12 cellular contexts compared by ENCODE assay signal in the genomic region with DNA sequence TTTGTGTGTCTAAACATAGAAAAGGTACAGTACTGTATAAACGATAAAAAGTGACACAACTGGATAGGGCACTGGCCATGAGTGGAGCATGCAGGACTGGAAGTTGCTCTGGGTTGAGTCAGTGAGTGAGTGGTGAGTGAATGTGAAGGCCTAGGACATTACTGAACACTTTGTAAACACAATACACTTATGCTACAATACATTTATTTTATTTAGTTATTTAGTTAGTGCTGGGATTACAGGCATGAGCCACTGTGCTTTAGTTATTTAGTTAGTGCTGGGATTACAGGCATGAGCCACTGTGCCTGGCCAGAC. TPM values are rescaled to one million over a fixed set of nuclear protein-coding genes. Genes with fewer than 3 reads are reported as not detected.
A peak's percentile ranks its signal among the peaks of the same experiment; 100 is the strongest.
DNase-seq lines count a peak whose midpoint lies in the region; ATAC-seq and TF ChIP-seq lines count a peak whose summit lies in the region.
"Had no signal": no experiment of that assay in that cellular context is flagged by ENCODE, and none has a peak within 500 bp of the region (broad histone marks: within the 10 kb centered on the region; RNA-seq: fewer than 3 reads in every experiment).

No MANE protein-coding gene starts in this region.

- H3K36me3 Mint-ChIP-seq in activated CD8-positive, alpha-beta T cell treated with anti-CD3 and anti-CD28 coated beads, Interleukin-2, amount 10 ng/mL, durations not matched to agents 7 days and 5 days (ENCODE audit: low read depth) = peaks cover 8% of the 10 kb centered on the region
- peaks cover 7% of the 10 kb centered on the region for H3K36me3 Mint-ChIP-seq in activated CD8-positive, alpha-beta T cell treated with anti-CD3 and anti-CD28 coated beads for 36 hours (ENCODE audit: low read depth)

- H3K4me3 ChIP-seq in adrenal gland (no peak overlapping the region), fibroblast of mammary gland (ENCODE audit: control insufficient read depth, low read depth, low read length) (no peak overlapping the region), smooth muscle cell (no peak overlapping the region), left lung (no peak overlapping the region)
- H3K4me3 ChIP-seq: heart right ventricle, SJCRH30, upper lobe of left lung had no signal

- no peak for ATAC-seq in activated CD8-positive, alpha-beta T cell treated with anti-CD3 and anti-CD28 coated beads, Interleukin-2, amount 10 ng/mL, durations not matched to agents 7 days and 5 days
- no peak for ATAC-seq in activated CD8-positive, alpha-beta T cell treated with anti-CD3 and anti-CD28 coated beads for 36 hours
- ATAC-seq in GM18498 (IDR thresholded peaks at IDR 0.05; ENCODE audit: unreplicated experiment) (no peak), left lung (no peak), GM18502 (IDR thresholded peaks at IDR 0.05; ENCODE audit: poor library complexity, unreplicated experiment) (no peak)

- H3K79me2 ChIP-seq in smooth muscle cell (ENCODE audit: low read depth) = peaks cover 87% of the 10 kb centered on the region

- TF ChIP-seq POLR2A in adrenal gland (IDR thresholded peaks at IDR 0.05) = no peak

- POLR2A ChIA-PET in activated CD8-positive, alpha-beta T cell treated with anti-CD3 and anti-CD28 coated beads, Interleukin-2, amount 10 ng/mL, durations not matched to agents 7 days and 5 days (lab: Charles Lee) = no interaction called here
- POLR2A ChIA-PET in activated CD8-positive, alpha-beta T cell treated with anti-CD3 and anti-CD28 coated beads for 36 hours (lab: Charles Lee) = no interaction called here

- peaks cover 89% of the 10 kb centered on the region for H4K20me1 ChIP-seq in smooth muscle cell (ENCODE audit: low read depth)

- H3K27me3 ChIP-seq in adrenal gland (no peaks in the 10 kb centered on the region), smooth muscle cell (ENCODE audit: low read depth) (no peaks in the 10 kb centered on the region), left lung (no peaks in the 10 kb centered on the region)
- H3K27me3 ChIP-seq: heart right ventricle, SJCRH30, upper lobe of left lung had no signal

- no peak overlapping the region for H2AFZ ChIP-seq in smooth muscle cell (ENCODE audit: low read depth)

- peaks cover 59% of the 10 kb centered on the region for H3K4me1 Mint-ChIP-seq in activated CD8-positive, alpha-beta T cell treated with anti-CD3 and anti-CD28 coated beads, Interleukin-2, amount 10 ng/mL, durations not matched to agents 7 days and 5 days (ENCODE audit: low read depth)
- peaks cover 67% of the 10 kb centered on the region for H3K4me1 Mint-ChIP-seq in activated CD8-positive, alpha-beta T cell treated with anti-CD3 and anti-CD28 coated beads for 36 hours (ENCODE audit: low read depth)

- H3K9me3 Mint-ChIP-seq in activated CD8-positive, alpha-beta T cell treated with anti-CD3 and anti-CD28 coated beads, Interleukin-2, amount 10 ng/mL, durations not matched to agents 7 days and 5 days (ENCODE audit: insufficient read depth) = peaks cover 3% of the 10 kb centered on the region
- H3K9me3 Mint-ChIP-seq in activated CD8-positive, alpha-beta T cell treated with anti-CD3 and anti-CD28 coated beads for 36 hours = peaks cover 2% of the 10 kb centered on the region

- no peaks in the 10 kb centered on the region for H3K27me3 Mint-ChIP-seq in activated CD8-positive, alpha-beta T cell treated with anti-CD3 and anti-CD28 coated beads, Interleukin-2, amount 10 ng/mL, durations not matched to agents 7 days and 5 days (ENCODE audit: low read depth)
- H3K27me3 Mint-ChIP-seq in activated CD8-positive, alpha-beta T cell treated with anti-CD3 and anti-CD28 coated beads for 36 hours = no peaks in the 10 kb centered on the region

- H3K4me2 ChIP-seq in smooth muscle cell = no peak overlapping the region

- WGBS in adrenal gland, 4 donors = 15 to 39% (median 24%) methylated on average over 1 of the region's 1 CpG
- WGBS in smooth muscle cell (ENCODE audit: low lambda C conversion rate) = 61% methylated on average over 1 of the region's 1 CpG

- TF ChIP-seq CTCF in activated CD8-positive, alpha-beta T cell treated with anti-CD3 and anti-CD28 coated beads for 36 hours (IDR thresholded peaks at IDR 0.05) = no peak
- TF ChIP-seq CTCF in adrenal gland (IDR thresholded peaks at IDR 0.05) (no peak), fibroblast of mammary gland (conservative IDR thresholded peaks at IDR 0.05; ENCODE audit: control insufficient read depth, insufficient read depth, low read depth, low read length) (no peak), smooth muscle cell (IDR thresholded peaks at IDR 0.05; ENCODE audit: borderline replicate concordance, insufficient read depth, poor library complexity, severe bottlenecking) (no peak), left lung (IDR thresholded peaks at IDR 0.05) (no peak)

- H3K36me3 ChIP-seq in adrenal gland (replicated peaks in 1 of 2) (no peaks in the 10 kb centered on the region), smooth muscle cell (ENCODE audit: low read depth) (no peaks in the 10 kb centered on the region), left lung (no peaks in the 10 kb centered on the region)
- H3K36me3 ChIP-seq: heart right ventricle, SJCRH30, upper lobe of left lung had no signal

- H3F3A ChIP-seq in smooth muscle cell (ENCODE audit: low read depth) = peaks cover 9% of the 10 kb centered on the region

- no peak overlapping the region for H3K9ac ChIP-seq in smooth muscle cell (ENCODE audit: low read depth)

- no peak for DNase-seq in activated CD8-positive, alpha-beta T cell treated with anti-CD3 and anti-CD28 coated beads, Interleukin-2, amount 10 ng/mL, durations not matched to agents 7 days and 5 days
- no peak for DNase-seq in activated CD8-positive, alpha-beta T cell treated with anti-CD3 and anti-CD28 coated beads for 36 hours
- DNase-seq in adrenal gland (peak in 4 of 7 donors; percentile 26 to 38 (median 30)), fibroblast of mammary gland (ENCODE audit: low read depth) (peak; percentile 66), smooth muscle cell (lab: John Stamatoyannopoulos, UW; ENCODE audit: unreplicated experiment) (no peak), left lung (no peak)
- DNase-seq: activated gamma-delta T cell treated with Interleukin-2 at 50 U/mL for 16 hours, heart right ventricle, SJCRH30 had no signal

- H3K27ac ChIP-seq in adrenal gland (peak overlapping the region in 2 of 5 donors; percentile 9 to 44), smooth muscle cell (ENCODE audit: low read depth) (peak overlapping the region; percentile 9), left lung (peak overlapping the region in 1 of 2 donors; percentile 14)
- H3K27ac ChIP-seq: SJCRH30, upper lobe of left lung had no signal

- H3K4me3 Mint-ChIP-seq in activated CD8-positive, alpha-beta T cell treated with anti-CD3 and anti-CD28 coated beads, Interleukin-2, amount 10 ng/mL, durations not matched to agents 7 days and 5 days = no peak overlapping the region
- H3K4me3 Mint-ChIP-seq in activated CD8-positive, alpha-beta T cell treated with anti-CD3 and anti-CD28 coated beads for 36 hours = no peak overlapping the region

- intact Hi-C loops in activated CD8-positive, alpha-beta T cell treated with anti-CD3 and anti-CD28 coated beads for 36 hours (cut with micrococcal nuclease) = no loop called here
- intact Hi-C loops in adrenal gland (cut with DNase I) (loop anchor here in 1 of 2 donors (5.0 kb wide), 1 partner anchor 97 kb away; a partner anchor contains a TSS), left lung (cut with DNase I) (loop anchor here (5.0 to 10.0 kb wide), 2 partner anchors 100 to 102 kb away; a partner anchor contains a TSS)

- H3K27ac Mint-ChIP-seq in activated CD8-positive, alpha-beta T cell treated with anti-CD3 and anti-CD28 coated beads, Interleukin-2, amount 10 ng/mL, durations not matched to agents 7 days and 5 days = peak overlapping the region; percentile 69
- no peak overlapping the region for H3K27ac Mint-ChIP-seq in activated CD8-positive, alpha-beta T cell treated with anti-CD3 and anti-CD28 coated beads for 36 hours

- peaks cover 43 to 76% of the 10 kb centered on the region in 2 donors for H3K4me1 ChIP-seq in adrenal gland (replicated peaks in 1 of 2)
- H3K4me1 ChIP-seq in smooth muscle cell (ENCODE audit: low read depth) = peaks cover 29% of the 10 kb centered on the region
- H3K4me1 ChIP-seq in left lung = peaks cover 44 to 77% of the 10 kb centered on the region in 2 donors

- CTCF ChIA-PET in activated CD8-positive, alpha-beta T cell treated with anti-CD3 and anti-CD28 coated beads, Interleukin-2, amount 10 ng/mL, durations not matched to agents 7 days and 5 days (lab: Charles Lee) = no interaction called here
- CTCF ChIA-PET in activated CD8-positive, alpha-beta T cell treated with anti-CD3 and anti-CD28 coated beads for 36 hours (lab: Charles Lee) = interaction anchor here (1.4 kb wide), 1 partner anchor 27 kb away, joined by 3 read pairs; no protein-coding TSS in a partner anchor

- H3K9me3 ChIP-seq in adrenal gland (replicated peaks in 1 of 3) (no peaks in the 10 kb centered on the region), smooth muscle cell (replicated peaks; ENCODE audit: low read depth) (no peaks in the 10 kb centered on the region), left lung (no peaks in the 10 kb centered on the region)
- H3K9me3 ChIP-seq: heart right ventricle, SJCRH30, upper lobe of left lung had no signal

RNA-seq across cellular contexts. Expression of a gene that starts 4.6 kb away (rescaled TPM):
- 10 to 100 TPM; 48.1 to 48.4 TPM for total RNA-seq in activated CD8-positive, alpha-beta T cell treated with anti-CD3 and anti-CD28 coated beads, Interleukin-2, amount 10 ng/mL, durations not matched to agents 7 days and 5 days
- total RNA-seq in activated CD8-positive, alpha-beta T cell treated with anti-CD3 and anti-CD28 coated beads for 36 hours = 10 to 100 TPM; 36.5 to 40.4 TPM
- 10 to 100 TPM; 18.6 to 57.9 (median 33.4) TPM for total RNA-seq in adrenal gland
- polyA plus RNA-seq in adrenal gland = 10 to 100 TPM; 17.1 to 62.5 (median 18.4) TPM
- 89.9 and 96.1 TPM in 2 replicates for total RNA-seq in smooth muscle cell
- 55.1 and 61.6 TPM in 2 replicates for polyA plus RNA-seq in smooth muscle cell
- 10 to 100 TPM; 26.0 to 27.6 TPM for total RNA-seq in left lung

Comparison
In these comparisons a context has a peak if more than half of its experiments do, and no peak if none do; other contexts are left out.
1. DNase-seq: peak in adrenal gland (4 of 7) and fibroblast of mammary gland (single experiment); none in activated CD8-positive, alpha-beta T cell treated with anti-CD3 and anti-CD28 coated beads, Interleukin-2, amount 10 ng/mL, durations not matched to agents 7 days and 5 days (single experiment), activated CD8-positive, alpha-beta T cell treated with anti-CD3 and anti-CD28 coated beads for 36 hours (single experiment), smooth muscle cell (single experiment) and left lung (0 of 2).